36 cellular contexts compared by ENCODE assay signal in genomic region chr7:143104759-143105158, GRCh38. TPM values are rescaled to one million over a fixed set of nuclear protein-coding genes. Genes with fewer than 3 reads are reported as not detected.
"Had no signal": no experiment of that assay in that cellular context is flagged by ENCODE, and none has a peak within 500 bp of the region (broad histone marks: within the 10 kb centered on the region; RNA-seq: fewer than 3 reads in every experiment).

No MANE protein-coding gene starts in this region.

- FAIRE-seq: K562 had no signal

- H3K4me3 ChIP-seq: cardiac muscle cell, K562, Peyer's patch had no signal

- DNase-seq: activated CD4-positive, alpha-beta T cell treated with anti-CD3 and anti-CD28 coated beads for 1 hour; activated CD4-positive, alpha-beta T cell treated with anti-CD3 and anti-CD28 coated beads for 48 hours; activated CD4-positive, alpha-beta T cell treated with anti-CD3 and anti-CD28 coated beads, Interleukin-2, amount 50 U/mL, for 4 hours; activated CD4-positive, CD25-positive, alpha-beta regulatory T cell; activated CD8-positive, alpha-beta T cell treated with anti-CD3 and anti-CD28 coated beads for 36 hours; activated effector memory CD4-positive, alpha-beta T cell treated with anti-CD3 and anti-CD28 coated beads, Interleukin-2, amount 50 U/mL, for 16 hours; activated naive CD4-positive, alpha-beta T cell; activated naive CD4-positive, alpha-beta T cell treated with anti-CD3 and anti-CD28 coated beads, Interleukin-2, amount 50 U/mL, for 16 hours; activated naive CD8-positive, alpha-beta T cell treated with anti-CD3 and anti-CD28 coated beads for 36 hours; activated T-cell treated with anti-CD3 and anti-CD28 coated beads, Interleukin-2, amount 50 U/mL, for 1 hour; activated T-cell treated with anti-CD3 and anti-CD28 coated beads, Interleukin-2, amount 50 U/mL, for 72 hours; amniotic stem cell; aorta; NCI-H1048; NCI-H1105 treated with DMSO at 0.1 percent for 48 hours; NCI-H1436; NCI-H1694; NCI-H1930; NCI-H2081 treated with DMSO at 0.1 percent for 48 hours; NCI-H345; NCI-H524 treated with DMSO at 0.1 percent for 48 hours; NK-92 treated with Interleukin-12 subunit alpha and Interleukin-12 subunit beta, amount 100 ng/mL, for 24 hours; PC-3; Peyer's patch; RPMI8226; SW 1271; T-helper 1 cell; T1000; WERI-Rb-1 had no signal

- H3K27ac ChIP-seq: cardiac muscle cell, Peyer's patch, WERI-Rb-1 had no signal

- ATAC-seq: activated CD8-positive, alpha-beta T cell treated with anti-CD3 and anti-CD28 coated beads for 36 hours; activated T-cell treated with anti-CD3 and anti-CD28 coated beads, Interleukin-2, amount 50 U/mL, for 72 hours; activated T-helper 17 cell treated with anti-CD3 and anti-CD28 coated beads, Interleukin-2, amount 50 U/mL, for 72 hours; K562; PC-3 had no signal

- H3K4me1 ChIP-seq: Peyer's patch had no signal

- H3K27me3 ChIP-seq: cardiac muscle cell, Peyer's patch had no signal

- H3K36me3 ChIP-seq: cardiac muscle cell, Peyer's patch, WERI-Rb-1 had no signal

RNA-seq across cellular contexts. Expression of gene PIP, which starts 27.1 kb away (rescaled TPM):
- total RNA-seq: activated CD8-positive, alpha-beta memory T cell treated with anti-CD3 and anti-CD28 coated beads for 36 hours; activated CD8-positive, alpha-beta T cell treated with anti-CD3 and anti-CD28 coated beads for 36 hours; activated naive CD8-positive, alpha-beta T cell treated with anti-CD3 and anti-CD28 coated beads for 36 hours; activated T-cell treated with anti-CD3 and anti-CD28 coated beads, Interleukin-2, amount 50 U/mL, for 72 hours; activated T-helper 17 cell treated with anti-CD3 and anti-CD28 coated beads, Interleukin-2, amount 50 U/mL, for 72 hours; aorta; cardiac muscle cell; K562; MCF 10A; NCI-H460; PC-3; Peyer's patch; T-helper 2 cell treated with Interferon-gamma antibody and Interleukin-4, amounts not matched to agents 100 ng/mL and 5 ng/mL, for 36 hours had no signal
- polyA plus RNA-seq: aorta, cardiac muscle cell, K562 had no signal

RNA-seq across cellular contexts. Expression of gene OR6V1, which starts 52.6 kb away (rescaled TPM):
- total RNA-seq: activated CD8-positive, alpha-beta memory T cell treated with anti-CD3 and anti-CD28 coated beads for 36 hours; activated CD8-positive, alpha-beta T cell treated with anti-CD3 and anti-CD28 coated beads for 36 hours; activated naive CD8-positive, alpha-beta T cell treated with anti-CD3 and anti-CD28 coated beads for 36 hours; activated T-cell treated with anti-CD3 and anti-CD28 coated beads, Interleukin-2, amount 50 U/mL, for 72 hours; activated T-helper 17 cell treated with anti-CD3 and anti-CD28 coated beads, Interleukin-2, amount 50 U/mL, for 72 hours; aorta; cardiac muscle cell; K562; MCF 10A; NCI-H460; PC-3; Peyer's patch; T-helper 2 cell treated with Interferon-gamma antibody and Interleukin-4, amounts not matched to agents 100 ng/mL and 5 ng/mL, for 36 hours had no signal
- polyA plus RNA-seq: aorta, cardiac muscle cell, K562 had no signal
